Comparison of ENCODE assay signal across 15 cellular contexts in genomic region chr4:139042981-139043460, GRCh38. TPM values are rescaled to one million over a fixed set of nuclear protein-coding genes. Genes with fewer than 3 reads are reported as not detected.
A peak's percentile ranks its signal among the peaks of the same experiment; 100 is the strongest.
DNase-seq lines count a peak whose midpoint lies in the region; ATAC-seq, FAIRE-seq and TF ChIP-seq lines count a peak whose summit lies in the region.
"Had no signal": no experiment of that assay in that cellular context is flagged by ENCODE, and none has a peak within 500 bp of the region (broad histone marks: within the 10 kb centered on the region; RNA-seq: fewer than 3 reads in every experiment).

No MANE protein-coding gene starts in this region.

- intact Hi-C loops in CD4-positive, alpha-beta memory T cell (cut with micrococcal nuclease): no loop called here
- intact Hi-C loops in left ventricle myocardium superior (cut with micrococcal nuclease) (no loop called here), ovary (cut with DNase I) (no loop called here)

- H3K79me2 ChIP-seq in astrocyte (ENCODE audit: insufficient read depth, low read length) (peaks cover 80% of the 10 kb centered on the region), osteoblast (ENCODE audit: insufficient read depth, low read length) (peaks cover 72% of the 10 kb centered on the region)

- peaks cover 15 to 40% of the 10 kb centered on the region in 2 donors for H3K36me3 Mint-ChIP-seq in CD4-positive, alpha-beta memory T cell
- H3K36me3 Mint-ChIP-seq in astrocyte (ENCODE audit: low read depth, unreplicated experiment): peaks cover 26% of the 10 kb centered on the region

- H3K9ac ChIP-seq in astrocyte (ENCODE audit: low read length): no peak overlapping the region

- no peak for TF ChIP-seq CTCF in astrocyte (IDR thresholded peaks at IDR 0.05; ENCODE audit: insufficient read depth, low read depth, low read length)
- no peak for TF ChIP-seq CTCF in osteoblast (IDR thresholded peaks at IDR 0.05; ENCODE audit: extremely low read depth, low read depth, low read length)
- TF ChIP-seq CTCF in ovary (IDR thresholded peaks at IDR 0.05): no peak

- H4K20me1 ChIP-seq in astrocyte (ENCODE audit: insufficient read depth, low read length) (peaks cover 71% of the 10 kb centered on the region), osteoblast (ENCODE audit: insufficient read depth, low read length) (peaks cover 34% of the 10 kb centered on the region)

- FAIRE-seq in astrocyte (lab: Jason Lieb, UNC): no peak
- FAIRE-seq: GM12878, keratinocyte had no signal

- POLR2A ChIA-PET in CD4-positive, alpha-beta memory T cell (lab: Charles Lee; ENCODE audit: partially characterized antibody): interaction anchor here (0.6 to 0.7 kb wide), 2 partner anchors 9 to 17 kb away, joined by 3 read pairs; no protein-coding TSS in a partner anchor

- WGBS in ovary, 3 donors: 69 to 80% (median 72%) methylated on average over 10 of the region's 10 CpGs

- H3K4me1 Mint-ChIP-seq in CD4-positive, alpha-beta memory T cell: peaks cover 4 to 15% (median 8%) of the 10 kb centered on the region in 4 donors
- peaks cover 5% of the 10 kb centered on the region for H3K4me1 Mint-ChIP-seq in astrocyte (ENCODE audit: low read depth, unreplicated experiment)

- TF ChIP-seq POLR2A in ovary (IDR thresholded peaks at IDR 0.05): no peak

- H3K4me1 ChIP-seq in CD4-positive, alpha-beta memory T cell (ENCODE audit: insufficient read depth, low read length): no peaks in the 10 kb centered on the region
- no peaks in the 10 kb centered on the region for H3K4me1 ChIP-seq in astrocyte (ENCODE audit: insufficient read depth, low read length)
- no peaks in the 10 kb centered on the region for H3K4me1 ChIP-seq in osteoblast (ENCODE audit: insufficient read depth, low read length)
- H3K4me1 ChIP-seq in ovary (ENCODE audit: insufficient read depth): no peaks in the 10 kb centered on the region

- ATAC-seq in left ventricle myocardium superior: peak; percentile 64
- ATAC-seq: activated CD4-positive, CD25-positive, alpha-beta regulatory T cell treated with anti-CD3 and anti-CD28 coated beads, Interleukin-2, amount 50 U/mL, for 24 hours; activated naive CD8-positive, alpha-beta T cell treated with anti-CD3 and anti-CD28 coated beads, Interleukin-2, amount 50 U/mL, for 24 hours; GM12878; natural killer cell treated with Interleukin-12 subunit alpha and Interleukin-12 subunit beta and Interleukin-15 and Interleukin-18, amount 100 ng/mL, for 72 hours had no signal

- H3K9me3 ChIP-seq in CD4-positive, alpha-beta memory T cell (ENCODE audit: control insufficient read depth in 1 of 2, low read length in 2 of 2): no peaks in the 10 kb centered on the region
- no peaks in the 10 kb centered on the region for H3K9me3 ChIP-seq in astrocyte (ENCODE audit: insufficient read depth, low read depth, low read length)
- no peaks in the 10 kb centered on the region for H3K9me3 ChIP-seq in osteoblast (ENCODE audit: low read depth, low read length)
- H3K9me3 ChIP-seq in ovary: no peaks in the 10 kb centered on the region
- H3K9me3 ChIP-seq: tibial artery had no signal

- no peaks in the 10 kb centered on the region for H3K27me3 ChIP-seq in CD4-positive, alpha-beta memory T cell (ENCODE audit: insufficient read depth, low read length)
- H3K27me3 ChIP-seq in astrocyte (ENCODE audit: insufficient read depth, low read length): no peaks in the 10 kb centered on the region
- H3K27me3 ChIP-seq in osteoblast (ENCODE audit: insufficient read depth, low read length): no peaks in the 10 kb centered on the region
- H3K27me3 ChIP-seq in ovary: no peaks in the 10 kb centered on the region
- H3K27me3 ChIP-seq: tibial artery had no signal

- no peak for TF ChIP-seq EP300 in ovary (IDR thresholded peaks at IDR 0.05)

- no peak overlapping the region for H3K27ac ChIP-seq in CD4-positive, alpha-beta memory T cell (ENCODE audit: low read depth, low read length)
- no peak overlapping the region for H3K27ac ChIP-seq in astrocyte (ENCODE audit: low read depth, low read length)
- peak overlapping the region; percentile 17 for H3K27ac ChIP-seq in osteoblast (ENCODE audit: low read depth, low read length)
- no peak overlapping the region for H3K27ac ChIP-seq in ovary
- H3K27ac ChIP-seq: tibial artery had no signal

- no peak for DNase-seq in CD4-positive, alpha-beta memory T cell
- no peak for DNase-seq in astrocyte (ENCODE audit: low read depth)
- DNase-seq in left ventricle myocardium superior: no peak
- no peak for DNase-seq in osteoblast (ENCODE audit: insufficient read length, low spot score, missing footprints)
- DNase-seq in ovary: no peak
- DNase-seq in NCI-H226: no peak
- no peak for DNase-seq in NOMO-1 treated with DMSO at 0.1 percent for 48 hours (lab: John Stamatoyannopoulos, UW; ENCODE audit: unreplicated experiment)
- no peak for DNase-seq in DMS114 treated with DMSO at 0.1 percent for 48 hours (lab: John Stamatoyannopoulos, UW; ENCODE audit: unreplicated experiment)
- DNase-seq: activated naive CD8-positive, alpha-beta T cell treated with anti-CD3 and anti-CD28 coated beads, Interleukin-2, amount 50 U/mL, for 24 hours; NCI-H2227 treated with DMSO at 0.1 percent for 48 hours; tibial artery had no signal

- no peaks in the 10 kb centered on the region for H3K27me3 Mint-ChIP-seq in CD4-positive, alpha-beta memory T cell
- no peaks in the 10 kb centered on the region for H3K27me3 Mint-ChIP-seq in astrocyte (ENCODE audit: low read depth, unreplicated experiment)
- H3K27me3 Mint-ChIP-seq: activated naive CD8-positive, alpha-beta T cell treated with anti-CD3 and anti-CD28 coated beads, Interleukin-2, amount 50 U/mL, for 24 hours; natural killer cell treated with Interleukin-12 subunit alpha and Interleukin-12 subunit beta and Interleukin-15 and Interleukin-18, amount 100 ng/mL, for 72 hours had no signal

- no peak overlapping the region for H3K4me3 ChIP-seq in CD4-positive, alpha-beta memory T cell (ENCODE audit: low read length in 2 of 2)
- H3K4me3 ChIP-seq in astrocyte (ENCODE audit: insufficient read depth, low read depth, low read length) (no peak overlapping the region), osteoblast (ENCODE audit: insufficient read depth, low read length) (no peak overlapping the region), ovary (no peak overlapping the region)
- H3K4me3 ChIP-seq: GM12878, tibial artery had no signal

- H3K9me3 Mint-ChIP-seq in CD4-positive, alpha-beta memory T cell: no peaks in the 10 kb centered on the region
- H3K9me3 Mint-ChIP-seq in astrocyte (ENCODE audit: unreplicated experiment): no peaks in the 10 kb centered on the region
- H3K9me3 Mint-ChIP-seq: activated naive CD8-positive, alpha-beta T cell treated with anti-CD3 and anti-CD28 coated beads, Interleukin-2, amount 50 U/mL, for 24 hours; natural killer cell treated with Interleukin-12 subunit alpha and Interleukin-12 subunit beta and Interleukin-15 and Interleukin-18, amount 100 ng/mL, for 72 hours had no signal

- CTCF ChIA-PET in CD4-positive, alpha-beta memory T cell (lab: Charles Lee; ENCODE audit: partially characterized antibody): interaction anchor here (1.5 to 2.7 kb wide), 5 partner anchors 11 to 253 kb away, joined by 3 to 11 read pairs (median 9); no protein-coding TSS in a partner anchor

- H3K27ac Mint-ChIP-seq in CD4-positive, alpha-beta memory T cell: peak overlapping the region in 4 of 7 donors; percentile 35 to 70 (median 46)
- H3K27ac Mint-ChIP-seq in astrocyte (ENCODE audit: unreplicated experiment): peak overlapping the region; percentile 9
- H3K27ac Mint-ChIP-seq: activated naive CD8-positive, alpha-beta T cell treated with anti-CD3 and anti-CD28 coated beads, Interleukin-2, amount 50 U/mL, for 24 hours; natural killer cell treated with Interleukin-12 subunit alpha and Interleukin-12 subunit beta and Interleukin-15 and Interleukin-18, amount 100 ng/mL, for 72 hours had no signal

- peaks cover 3% of the 10 kb centered on the region for H3K36me3 ChIP-seq in CD4-positive, alpha-beta memory T cell (ENCODE audit: insufficient read depth, low read length)
- peaks cover 30% of the 10 kb centered on the region for H3K36me3 ChIP-seq in astrocyte (ENCODE audit: insufficient read depth, low read length)
- H3K36me3 ChIP-seq in osteoblast (ENCODE audit: insufficient read depth, low read length): peaks cover 43% of the 10 kb centered on the region
- no peaks in the 10 kb centered on the region for H3K36me3 ChIP-seq in ovary

- H3K4me2 ChIP-seq in astrocyte (ENCODE audit: low read length): no peak overlapping the region
- no peak overlapping the region for H3K4me2 ChIP-seq in osteoblast (ENCODE audit: insufficient read depth, low read length)

- H2AFZ ChIP-seq in astrocyte (ENCODE audit: low read depth, low read length) (no peak overlapping the region), osteoblast (ENCODE audit: low read length) (no peak overlapping the region)

- H3K4me3 Mint-ChIP-seq in CD4-positive, alpha-beta memory T cell: no peak overlapping the region
- no peak overlapping the region for H3K4me3 Mint-ChIP-seq in astrocyte (ENCODE audit: unreplicated experiment)
- H3K4me3 Mint-ChIP-seq: activated naive CD8-positive, alpha-beta T cell treated with anti-CD3 and anti-CD28 coated beads, Interleukin-2, amount 50 U/mL, for 24 hours; natural killer cell treated with Interleukin-12 subunit alpha and Interleukin-12 subunit beta and Interleukin-15 and Interleukin-18, amount 100 ng/mL, for 72 hours had no signal

RNA-seq across cellular contexts. Expression of gene NOCT, which starts 27.4 kb away (rescaled TPM):
- 1 to 10 TPM; 1.4 to 1.7 TPM for total RNA-seq in CD4-positive, alpha-beta memory T cell
- under 1 TPM; 0.14 to 0.84 TPM for polyA plus RNA-seq in CD4-positive, alpha-beta memory T cell
- total RNA-seq in astrocyte (73.5 and 73.6 TPM in 2 replicates), left ventricle myocardium superior (10.1 TPM), osteoblast (15.9 and 18.1 TPM in 2 replicates), ovary (1 to 10 TPM in 6 of 7 donors, under 1 TPM in 1; 0.97 to 5.9 (median 1.8) TPM)
- 1 to 10 TPM in 1 of 2 donors, under 1 TPM in 1; 0.54 to 2.5 TPM for polyA plus RNA-seq in ovary
